ENCODE assay signal across 1 cellular context in genomic region chr2:126779286-126779605, GRCh38.
TF ChIP-seq lines count a peak whose summit lies in the region.

No MANE protein-coding gene starts in this region.

TF ChIP-seq in H1, 55 proteins besides CTCF, POLR2A, EP300 and RAD21 (continued from another document):
- TF ChIP-seq TEAD4 (IDR thresholded peaks at IDR 0.05; ENCODE audit: low read depth, low read length) (no peak), CHD7 (IDR thresholded peaks at IDR 0.05; ENCODE audit: insufficient replicate concordance, low read length) (no peak), SAP30 (IDR thresholded peaks at IDR 0.05; ENCODE audit: insufficient read depth, insufficient replicate concordance, low read length) (no peak), NRF1 (IDR thresholded peaks at IDR 0.05; ENCODE audit: low read depth, low read length) (no peak), RXRA (IDR thresholded peaks at IDR 0.05; ENCODE audit: insufficient read depth, low read depth, low read length) (no peak), TAF1 (IDR thresholded peaks at IDR 0.05; ENCODE audit: low read depth, low read length) (no peak), MAFK (IDR thresholded peaks at IDR 0.05; ENCODE audit: low read depth, low read length) (no peak), RBBP5 (IDR thresholded peaks at IDR 0.05; ENCODE audit: borderline replicate concordance, low read depth, low read length) (no peak), ATF3 (IDR thresholded peaks at IDR 0.05; ENCODE audit: insufficient read depth, low read depth, low read length) (no peak), SIN3A (conservative IDR thresholded peaks at IDR 0.05 in 1 of 2, IDR thresholded peaks at IDR 0.05 in 1 of 2; ENCODE audit: low read depth in 1 of 2, low read length in 2 of 2) (no peak), EGR1 (IDR thresholded peaks at IDR 0.05; ENCODE audit: borderline replicate concordance, low read depth, low read length) (no peak), EZH2 (IDR thresholded peaks at IDR 0.05; ENCODE audit: low read depth, low read length, severe bottlenecking) (no peak), CHD2 (IDR thresholded peaks at IDR 0.05; ENCODE audit: low read length) (no peak)
